In genomic region chr5:121691478-121691877, GRCh38 we compare ENCODE assay signal across 16 cellular contexts.
DNase-seq lines count a peak whose midpoint lies in the region; FAIRE-seq and TF ChIP-seq lines count a peak whose summit lies in the region.
"Had no signal": no experiment of that assay in that cellular context is flagged by ENCODE, and none has a peak within 500 bp of the region (broad histone marks: within the 10 kb centered on the region; RNA-seq: fewer than 3 reads in every experiment).

No MANE protein-coding gene starts in this region.

- no peak overlapping the region for H2BK5ac ChIP-seq in mesenchymal stem cell (ENCODE audit: low read depth, low read length, poor library complexity, severe bottlenecking)

- H3K4me3 ChIP-seq in BE2C (ENCODE audit: low read depth, low read length) (no peak overlapping the region), choroid plexus epithelial cell (ENCODE audit: low read depth, low read length) (no peak overlapping the region), mesenchymal stem cell (ENCODE audit: insufficient read depth in 1 of 2, low read depth in 1 of 2, low read length in 2 of 2) (no peak overlapping the region)
- H3K4me3 ChIP-seq: ovary had no signal

- no peaks in the 10 kb centered on the region for H3K9me3 ChIP-seq in BE2C
- H3K9me3 ChIP-seq in mesenchymal stem cell (ENCODE audit: control insufficient read depth, low read length) = no peaks in the 10 kb centered on the region
- H3K9me3 ChIP-seq: ovary had no signal

- H2BK15ac ChIP-seq in mesenchymal stem cell (ENCODE audit: low read depth, poor library complexity, severe bottlenecking) = no peak overlapping the region

- no peak overlapping the region for H3K9ac ChIP-seq in mesenchymal stem cell (ENCODE audit: low read length)

- H2BK120ac ChIP-seq in mesenchymal stem cell (ENCODE audit: low read depth, low read length) = no peak overlapping the region

- no peak overlapping the region for H3K4ac ChIP-seq in mesenchymal stem cell (ENCODE audit: low read depth in 1 of 2, low read length in 2 of 2)

- H3K79me1 ChIP-seq in mesenchymal stem cell (replicated peaks; ENCODE audit: low read length, poor library complexity, severe bottlenecking) = no peaks in the 10 kb centered on the region

- H3K27me3 ChIP-seq in BE2C (no peaks in the 10 kb centered on the region), mesenchymal stem cell (ENCODE audit: control insufficient read depth in 1 of 2, insufficient read depth in 1 of 2, low read length in 2 of 2) (no peaks in the 10 kb centered on the region)
- H3K27me3 ChIP-seq: ovary had no signal

- H2AFZ ChIP-seq in mesenchymal stem cell (ENCODE audit: low read depth, low read length) = no peak overlapping the region

- no peak overlapping the region for H2AK5ac ChIP-seq in mesenchymal stem cell (ENCODE audit: low read length, severe bottlenecking)

- peaks cover 7% of the 10 kb centered on the region; the same call in 1 of the 2 replicates for H3K4me1 ChIP-seq in BE2C
- H3K4me1 ChIP-seq in mesenchymal stem cell (ENCODE audit: control insufficient read depth, insufficient read depth, low read depth, low read length) = peaks cover 1% of the 10 kb centered on the region

- H3K27ac ChIP-seq in mesenchymal stem cell (ENCODE audit: low read length, poor library complexity, severe bottlenecking) = no peak overlapping the region
- H3K27ac ChIP-seq: ovary had no signal

- H3K23ac ChIP-seq in mesenchymal stem cell (ENCODE audit: low read length in 2 of 2) = no peak overlapping the region

- no peak for FAIRE-seq in frontal cortex (lab: Jason Lieb, UNC)

- H3K18ac ChIP-seq in mesenchymal stem cell (ENCODE audit: low read depth in 1 of 2, low read length in 2 of 2) = no peak overlapping the region

- no peak overlapping the region for H2BK12ac ChIP-seq in mesenchymal stem cell (ENCODE audit: low read length in 2 of 2)

- no peak overlapping the region for H4K8ac ChIP-seq in mesenchymal stem cell (ENCODE audit: low read length)

- intact Hi-C loops in activated T-helper 1 cell treated with anti-CD3 and anti-CD28 coated beads, Interleukin-12 subunit alpha, Interleukin-12 subunit beta, Interleukin-2, Interleukin-4 antibody, amounts not matched to agents 30 ng/mL and 10 ng/mL and 1 ng/mL, durations not matched to agents 14 hours and 24 hours and 36 hours (cut with micrococcal nuclease) = no loop called here

- no peak overlapping the region for H3K4me2 ChIP-seq in mesenchymal stem cell (ENCODE audit: low read length, poor library complexity, severe bottlenecking)

- H4K91ac ChIP-seq in mesenchymal stem cell (ENCODE audit: low read length) = no peak overlapping the region

- H3K27ac Mint-ChIP-seq in activated T-helper 1 cell treated with anti-CD3 and anti-CD28 coated beads, Interleukin-12 subunit alpha, Interleukin-12 subunit beta, Interleukin-2, Interleukin-4 antibody, amounts not matched to agents 30 ng/mL and 10 ng/mL and 1 ng/mL, durations not matched to agents 14 hours and 24 hours and 36 hours = no peak overlapping the region
- H3K27ac Mint-ChIP-seq: activated B cell treated with CpG ODN at 0.5 μM for 24 hours; activated naive CD4-positive, alpha-beta T cell treated with anti-CD3 and anti-CD28 coated beads, Interleukin-2, amount 50 U/mL, for 24 hours; HFFc6 had no signal

- H3K27me3 Mint-ChIP-seq in activated T-helper 1 cell treated with anti-CD3 and anti-CD28 coated beads, Interleukin-12 subunit alpha, Interleukin-12 subunit beta, Interleukin-2, Interleukin-4 antibody, amounts not matched to agents 30 ng/mL and 10 ng/mL and 1 ng/mL, durations not matched to agents 14 hours and 24 hours and 36 hours (ENCODE audit: insufficient read depth) = no peaks in the 10 kb centered on the region
- H3K27me3 Mint-ChIP-seq: activated B cell treated with CpG ODN at 0.5 μM for 24 hours; activated naive CD4-positive, alpha-beta T cell treated with anti-CD3 and anti-CD28 coated beads, Interleukin-2, amount 50 U/mL, for 24 hours had no signal

- TF ChIP-seq CTCF in BE2C (IDR thresholded peaks at IDR 0.05; ENCODE audit: low read depth, low read length) = no peak
- TF ChIP-seq CTCF in choroid plexus epithelial cell (conservative IDR thresholded peaks at IDR 0.05; ENCODE audit: low read depth, low read length) = no peak

- H3K9me3 Mint-ChIP-seq in activated T-helper 1 cell treated with anti-CD3 and anti-CD28 coated beads, Interleukin-12 subunit alpha, Interleukin-12 subunit beta, Interleukin-2, Interleukin-4 antibody, amounts not matched to agents 30 ng/mL and 10 ng/mL and 1 ng/mL, durations not matched to agents 14 hours and 24 hours and 36 hours = no peaks in the 10 kb centered on the region

- DNase-seq in BE2C = peak; percentile 6
- peak; percentile 94 for DNase-seq in NCI-H226
- peak; percentile 20 for DNase-seq in choroid plexus epithelial cell (ENCODE audit: low read depth)
- DNase-seq in mesenchymal stem cell = peak; percentile 33
- DNase-seq in NCI-H2081 (lab: John Stamatoyannopoulos, UW) = no peak
- DNase-seq in activated T-helper 1 cell treated with anti-CD3 and anti-CD28 coated beads, Interleukin-12 subunit alpha, Interleukin-12 subunit beta, Interleukin-2, Interleukin-4 antibody, amounts not matched to agents 30 ng/mL and 10 ng/mL and 1 ng/mL, durations not matched to agents 14 hours and 24 hours and 36 hours (ENCODE audit: low spot score) = no peak
- DNase-seq in frontal cortex (ENCODE audit: low spot score in 2 of 2) = no peak
- DNase-seq in NCI-H1694 treated with DMSO at 0.1 percent for 48 hours (lab: John Stamatoyannopoulos, UW) = no peak
- DNase-seq: activated B cell treated with CpG ODN at 0.5 μM for 24 hours; cerebellar nuclear complex; DMS153; HFFc6; NCI-H1436 treated with DMSO at 0.1 percent for 48 hours; NK-92 treated with Interleukin-12 subunit alpha and Interleukin-12 subunit beta, amount 100 ng/mL, for 24 hours; ovary had no signal

- H3K36me3 ChIP-seq in BE2C (no peaks in the 10 kb centered on the region), mesenchymal stem cell (ENCODE audit: control insufficient read depth in 1 of 2, insufficient read depth in 2 of 2, low read depth in 1 of 2, low read length in 2 of 2) (no peaks in the 10 kb centered on the region)
- H3K36me3 ChIP-seq: ovary had no signal

- no peaks in the 10 kb centered on the region for H3K36me3 Mint-ChIP-seq in activated T-helper 1 cell treated with anti-CD3 and anti-CD28 coated beads, Interleukin-12 subunit alpha, Interleukin-12 subunit beta, Interleukin-2, Interleukin-4 antibody, amounts not matched to agents 30 ng/mL and 10 ng/mL and 1 ng/mL, durations not matched to agents 14 hours and 24 hours and 36 hours (ENCODE audit: low read depth)
- H3K36me3 Mint-ChIP-seq: activated naive CD4-positive, alpha-beta T cell treated with anti-CD3 and anti-CD28 coated beads, Interleukin-2, amount 50 U/mL, for 24 hours had no signal

- no peaks in the 10 kb centered on the region for H3K4me1 Mint-ChIP-seq in activated T-helper 1 cell treated with anti-CD3 and anti-CD28 coated beads, Interleukin-12 subunit alpha, Interleukin-12 subunit beta, Interleukin-2, Interleukin-4 antibody, amounts not matched to agents 30 ng/mL and 10 ng/mL and 1 ng/mL, durations not matched to agents 14 hours and 24 hours and 36 hours (ENCODE audit: low read depth)
- H3K4me1 Mint-ChIP-seq: activated naive CD4-positive, alpha-beta T cell treated with anti-CD3 and anti-CD28 coated beads, Interleukin-2, amount 50 U/mL, for 24 hours had no signal

- no peak overlapping the region for H3K4me3 Mint-ChIP-seq in activated T-helper 1 cell treated with anti-CD3 and anti-CD28 coated beads, Interleukin-12 subunit alpha, Interleukin-12 subunit beta, Interleukin-2, Interleukin-4 antibody, amounts not matched to agents 30 ng/mL and 10 ng/mL and 1 ng/mL, durations not matched to agents 14 hours and 24 hours and 36 hours
- H3K4me3 Mint-ChIP-seq: activated B cell treated with CpG ODN at 0.5 μM for 24 hours; activated naive CD4-positive, alpha-beta T cell treated with anti-CD3 and anti-CD28 coated beads, Interleukin-2, amount 50 U/mL, for 24 hours; HFFc6 had no signal

- H3K14ac ChIP-seq in mesenchymal stem cell (ENCODE audit: low read length in 2 of 2) = no peak overlapping the region

Comparison
In these comparisons a context has a peak if more than half of its experiments do, and no peak if none do; other contexts are left out.
1. DNase-seq: peak in BE2C (single experiment), NCI-H226 (single experiment), choroid plexus epithelial cell (single experiment) and mesenchymal stem cell (single experiment); none in NCI-H2081 (0 of 2), activated T-helper 1 cell treated with anti-CD3 and anti-CD28 coated beads, Interleukin-12 subunit alpha, Interleukin-12 subunit beta, Interleukin-2, Interleukin-4 antibody, amounts not matched to agents 30 ng/mL and 10 ng/mL and 1 ng/mL, durations not matched to agents 14 hours and 24 hours and 36 hours (single experiment), frontal cortex (0 of 2) and NCI-H1694 treated with DMSO at 0.1 percent for 48 hours (single experiment).